ENCODE assay signal across 17 cellular contexts in genomic region chrX:37824491-37825224, GRCh38. TPM values are rescaled to one million over a fixed set of nuclear protein-coding genes. Genes with fewer than 3 reads are reported as not detected.
DNase-seq lines count a peak whose midpoint lies in the region; ATAC-seq and TF ChIP-seq lines count a peak whose summit lies in the region.
"Had no signal": no experiment of that assay in that cellular context is flagged by ENCODE, and none has a peak within 500 bp of the region (broad histone marks: within the 10 kb centered on the region; RNA-seq: fewer than 3 reads in every experiment).

No MANE protein-coding gene starts in this region.

- no peak for TF ChIP-seq POLR2A in HCT116 (IDR thresholded peaks at IDR 0.05; ENCODE audit: borderline replicate concordance, extremely low read depth, insufficient read depth, insufficient read length)

- no peak overlapping the region for H3K9ac ChIP-seq in HCT116 (ENCODE audit: low read length)
- H3K9ac ChIP-seq: KMS-11 had no signal

- H3K4me1 ChIP-seq in HCT116 (ENCODE audit: control insufficient read depth in 1 of 2, insufficient read depth in 2 of 2, low read length in 2 of 2) (no peaks in the 10 kb centered on the region), neutrophil (ENCODE audit: control insufficient read depth in 1 of 2, insufficient read depth in 1 of 2, low read depth in 1 of 2, low read length in 1 of 2) (peaks cover 43 to 44% of the 10 kb centered on the region in 2 experiments)
- H3K4me1 ChIP-seq: Caco-2, left ventricle myocardium inferior had no signal

- no peak for ATAC-seq in HCT116
- no peak for ATAC-seq in T-helper 17 cell
- ATAC-seq in HG02870 (IDR thresholded peaks at IDR 0.05; ENCODE audit: unreplicated experiment) = no peak
- ATAC-seq: activated CD4-positive, CD25-positive, alpha-beta regulatory T cell treated with anti-CD3 and anti-CD28 coated beads, Interleukin-2, amount 50 U/mL, for 24 hours had no signal

- CTCF ChIA-PET in HCT116 (lab: Charles Lee) = interaction anchor here (1.1 to 1.6 kb wide), 4 partner anchors 10 to 350 kb away, joined by 5 to 7 read pairs (median 5); partner anchors contain the start of gene LANCL3

- H3K36me3 ChIP-seq in HCT116 (ENCODE audit: control insufficient read depth in 1 of 2, insufficient read depth in 2 of 2, low read length in 2 of 2) = no peaks in the 10 kb centered on the region
- no peaks in the 10 kb centered on the region for H3K36me3 ChIP-seq in neutrophil
- H3K36me3 ChIP-seq: cardiac muscle cell, left ventricle myocardium inferior, upper lobe of left lung had no signal

- peaks cover 21% of the 10 kb centered on the region for H3K4me1 Mint-ChIP-seq in T-helper 17 cell

- BruUV-seq in HCT116 (replicated peaks; lab: Mats Ljungman, UMichigan) = no TSS peak

- H3K36me3 Mint-ChIP-seq in T-helper 17 cell (ENCODE audit: low read depth) = peaks cover 2% of the 10 kb centered on the region

- no peak overlapping the region for H2AFZ ChIP-seq in HCT116 (ENCODE audit: low read depth, low read length, poor library complexity, severe bottlenecking)

- H3K79me2 ChIP-seq in HCT116 (ENCODE audit: insufficient read depth, low read length) = no peaks in the 10 kb centered on the region

- no peaks in the 10 kb centered on the region for H3K9me2 ChIP-seq in HCT116 (ENCODE audit: insufficient read depth)

- H3K27ac ChIP-seq in HCT116 (ENCODE audit: low read depth, low read length) (no peak overlapping the region), neutrophil (peak overlapping the region; percentile 35), dorsolateral prefrontal cortex (no peak overlapping the region)
- H3K27ac ChIP-seq: cardiac muscle cell, KMS-11, left ventricle myocardium inferior, upper lobe of left lung had no signal

- H3K4me3 ChIP-seq in HCT116 (replicated peaks in 1 of 2; ENCODE audit: low read depth in 1 of 2, low read length in 2 of 2) = no peak overlapping the region
- no peak overlapping the region for H3K4me3 ChIP-seq in neutrophil (ENCODE audit: low read depth in 1 of 2, low read length in 1 of 2)
- no peak overlapping the region for H3K4me3 ChIP-seq in dorsolateral prefrontal cortex
- H3K4me3 ChIP-seq: cardiac muscle cell, left ventricle myocardium inferior, upper lobe of left lung had no signal

- DNase-seq in NCI-H748 (lab: John Stamatoyannopoulos, UW; ENCODE audit: unreplicated experiment) (peak; percentile 17), NCI-H748 treated with DMSO at 0.1 percent for 48 hours (lab: John Stamatoyannopoulos, UW) (no peak), HCT116 (ENCODE audit: low read depth, low spot score) (no peak), T-helper 17 cell (no peak), retina (no peak), dorsolateral prefrontal cortex (no peak)
- DNase-seq: left ventricle myocardium inferior had no signal

- no peak for TF ChIP-seq RAD21 in HCT116 (IDR thresholded peaks at IDR 0.05; ENCODE audit: low read depth)

- H4K20me1 ChIP-seq in HCT116 (ENCODE audit: insufficient read depth) = no peaks in the 10 kb centered on the region

- TF ChIP-seq CTCF in HCT116 (IDR thresholded peaks at IDR 0.05 in 2 of 3, conservative IDR thresholded peaks at IDR 0.05 in 1 of 3; ENCODE audit: borderline replicate concordance in 1 of 3, insufficient read depth in 1 of 3, low read depth in 2 of 3, low read length in 2 of 3) (no peak), neutrophil (IDR thresholded peaks at IDR 0.05) (no peak), dorsolateral prefrontal cortex (IDR thresholded peaks at IDR 0.05 in 54 of 56, conservative IDR thresholded peaks at IDR 0.05 in 2 of 56; ENCODE audit: low read depth in 1 of 56, partially characterized antibody in 56 of 56) (no peak)

- POLR2A ChIA-PET in HCT116 (lab: Charles Lee) = no interaction called here

- no peaks in the 10 kb centered on the region for H3K9me3 ChIP-seq in HCT116 (ENCODE audit: control insufficient read depth in 1 of 2, insufficient read depth in 1 of 2, low read depth in 1 of 2, low read length in 2 of 2)
- no peaks in the 10 kb centered on the region for H3K9me3 ChIP-seq in T-helper 17 cell (ENCODE audit: control insufficient read depth, low read length, poor library complexity, severe bottlenecking)
- no peaks in the 10 kb centered on the region for H3K9me3 ChIP-seq in neutrophil
- H3K9me3 ChIP-seq: Caco-2, left ventricle myocardium inferior, upper lobe of left lung had no signal

- H3K4me3 Mint-ChIP-seq in T-helper 17 cell = no peak overlapping the region
- H3K4me3 Mint-ChIP-seq: T-helper 1 cell treated with Interleukin-12 subunit alpha and Interleukin-12 subunit beta and Interleukin-4 antibody, amounts not matched to agents 30 μg/mL and 1 μg/mL, for 36 hours had no signal

- intact Hi-C loops in HCT116 (cut with micrococcal nuclease) (loop anchor here (1.0 to 5.0 kb wide), 4 partner anchors 80 to 522 kb away; no protein-coding TSS in a partner anchor), dorsolateral prefrontal cortex (cut with DNase I) (loop anchor here (5.0 kb wide), 2 partner anchors 77 to 317 kb away; no protein-coding TSS in a partner anchor)

- peak overlapping the region; percentile 68 for H3K27ac Mint-ChIP-seq in T-helper 17 cell
- H3K27ac Mint-ChIP-seq: effector memory CD8-positive, alpha-beta T cell; T-helper 1 cell treated with Interleukin-12 subunit alpha and Interleukin-12 subunit beta and Interleukin-4 antibody, amounts not matched to agents 30 μg/mL and 1 μg/mL, for 36 hours had no signal

- no peaks in the 10 kb centered on the region for H3K27me3 Mint-ChIP-seq in T-helper 17 cell
- H3K27me3 Mint-ChIP-seq: effector memory CD8-positive, alpha-beta T cell had no signal

- no peak overlapping the region for H3K4me2 ChIP-seq in HCT116 (ENCODE audit: low read length)
- H3K4me2 ChIP-seq: KMS-11 had no signal

- H3K27me3 ChIP-seq in HCT116 (ENCODE audit: insufficient read depth, low read length) (no peaks in the 10 kb centered on the region), neutrophil (no peaks in the 10 kb centered on the region), dorsolateral prefrontal cortex (peaks cover 0 to 64% (median 11%) of the 10 kb centered on the region in 45 donors)
- H3K27me3 ChIP-seq: cardiac muscle cell, upper lobe of left lung had no signal

- RAD21 ChIA-PET in HCT116 (lab: Charles Lee; ENCODE audit: low non-redundant PET in 1 of 2, low total read pairs in 2 of 2, uncharacterized antibody in 2 of 2, unreplicated experiment in 2 of 2) = no interaction called here

TF ChIP-seq in HCT116, 20 proteins besides CTCF, POLR2A, EP300 and RAD21:
- TF ChIP-seq ZBTB33 (IDR thresholded peaks at IDR 0.05; ENCODE audit: extremely low read depth, insufficient replicate concordance, low read length) = no peak
- TF ChIP-seq EGR1 (IDR thresholded peaks at IDR 0.05; ENCODE audit: low read depth) = 0 out of 2 replicates have a peak, but pooled peaks have one; percentile 4

RNA-seq across cellular contexts. Expression of gene DYNLT3, which starts 22.7 kb away (rescaled TPM):
- total RNA-seq in HCT116 (2021; ENCODE audit: unreplicated experiment) (20.9 TPM), T-helper 17 cell (10 to 100 TPM; 40.2 to 40.3 TPM), dorsolateral prefrontal cortex (10 to 100 TPM; 21.8 to 86.9 (median 58.5) TPM)
- 8.7 and 10.0 TPM in 2 replicates for polyA plus RNA-seq in HCT116 (2012)

RNA-seq across cellular contexts. Expression of gene CYBB, which starts 44.8 kb away (rescaled TPM):
- total RNA-seq in HCT116 (2021; ENCODE audit: unreplicated experiment) (0.59 TPM), T-helper 17 cell (10 to 100 TPM in 1 of 2 donors, 1 to 10 TPM in 1; 2.3 to 15.5 TPM), dorsolateral prefrontal cortex (10 to 100 TPM in 83 of 120 experiments, 1 to 10 TPM in 37; 2.2 to 55.0 (median 12.7) TPM)
- 0.10 and 0.25 TPM in 2 replicates for polyA plus RNA-seq in HCT116 (2012)
- polyA plus RNA-seq: AG04450 had no signal
